ENCODE assay signal across 18 cellular contexts in the genomic region with DNA sequence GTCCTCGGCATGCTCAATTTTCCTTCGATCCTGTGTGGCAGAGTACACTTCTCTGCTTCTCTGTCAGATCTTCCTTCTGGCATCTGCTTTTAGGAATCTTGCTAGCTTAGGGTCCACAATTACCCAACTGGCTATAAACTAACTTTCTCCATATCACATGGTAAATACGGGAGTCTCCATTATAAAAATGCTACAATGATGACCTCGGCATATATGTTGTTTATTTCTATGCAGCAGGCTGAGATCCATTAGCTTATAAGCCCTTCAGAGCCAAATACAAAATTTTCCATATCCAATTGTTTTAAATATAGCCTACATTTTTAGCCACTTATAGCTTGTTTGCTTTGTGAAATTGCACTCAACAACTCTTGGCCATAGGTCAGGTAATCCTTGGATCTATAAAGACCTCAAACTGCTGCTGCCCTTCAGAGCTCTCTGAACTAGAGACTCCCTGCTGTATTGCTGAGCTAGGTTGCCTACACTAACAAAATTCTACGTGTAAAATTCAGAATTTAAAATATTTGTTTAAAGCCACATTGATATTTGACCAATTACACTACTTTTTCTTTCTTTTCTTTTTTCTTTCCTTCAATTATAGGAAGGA.
"Had no signal": no experiment of that assay in that cellular context is flagged by ENCODE, and none has a peak within 500 bp of the region (broad histone marks: within the 10 kb centered on the region; RNA-seq: fewer than 3 reads in every experiment).

No MANE protein-coding gene starts in this region.

- H3K27me3 ChIP-seq: brain microvascular endothelial cell, cardiac muscle cell had no signal

- DNase-seq: activated CD4-positive, alpha-beta T cell treated with anti-CD3 and anti-CD28 coated beads for 4 hours; activated CD8-positive, alpha-beta memory T cell treated with anti-CD3 and anti-CD28 coated beads, Interleukin-2, amount 50 U/mL, for 48 hours; activated CD8-positive, alpha-beta T cell treated with anti-CD3 and anti-CD28 coated beads, Interleukin-2, amount 10 ng/mL, durations not matched to agents 7 days and 5 days; activated effector memory CD4-positive, alpha-beta T cell treated with Interleukin-2 at 50 U/mL for 16 hours; activated naive CD4-positive, alpha-beta T cell treated with Interleukin-2 at 50 U/mL for 16 hours; activated T-cell treated with anti-CD3 and anti-CD28 coated beads, Interleukin-2, amount 50 U/mL, for 1 hour; amygdala; brain microvascular endothelial cell; Karpas-422; MM.1S; NCI-H1930; NCI-H446; NCI-H524; NCI-H82; PC-9; SHP77 treated with DMSO at 0.1 percent for 48 hours had no signal

- ATAC-seq: activated CD4-positive, CD25-positive, alpha-beta regulatory T cell treated with anti-CD3 and anti-CD28 coated beads, Interleukin-2, amount 50 U/mL, for 24 hours; activated CD8-positive, alpha-beta T cell treated with anti-CD3 and anti-CD28 coated beads, Interleukin-2, amount 10 ng/mL, durations not matched to agents 7 days and 5 days had no signal

- H3K4me3 ChIP-seq: cardiac muscle cell, PC-9 had no signal

- H3K36me3 ChIP-seq: brain microvascular endothelial cell, cardiac muscle cell had no signal

- H3K27ac ChIP-seq: brain microvascular endothelial cell, cardiac muscle cell, PC-9 had no signal
